In the genomic region with DNA sequence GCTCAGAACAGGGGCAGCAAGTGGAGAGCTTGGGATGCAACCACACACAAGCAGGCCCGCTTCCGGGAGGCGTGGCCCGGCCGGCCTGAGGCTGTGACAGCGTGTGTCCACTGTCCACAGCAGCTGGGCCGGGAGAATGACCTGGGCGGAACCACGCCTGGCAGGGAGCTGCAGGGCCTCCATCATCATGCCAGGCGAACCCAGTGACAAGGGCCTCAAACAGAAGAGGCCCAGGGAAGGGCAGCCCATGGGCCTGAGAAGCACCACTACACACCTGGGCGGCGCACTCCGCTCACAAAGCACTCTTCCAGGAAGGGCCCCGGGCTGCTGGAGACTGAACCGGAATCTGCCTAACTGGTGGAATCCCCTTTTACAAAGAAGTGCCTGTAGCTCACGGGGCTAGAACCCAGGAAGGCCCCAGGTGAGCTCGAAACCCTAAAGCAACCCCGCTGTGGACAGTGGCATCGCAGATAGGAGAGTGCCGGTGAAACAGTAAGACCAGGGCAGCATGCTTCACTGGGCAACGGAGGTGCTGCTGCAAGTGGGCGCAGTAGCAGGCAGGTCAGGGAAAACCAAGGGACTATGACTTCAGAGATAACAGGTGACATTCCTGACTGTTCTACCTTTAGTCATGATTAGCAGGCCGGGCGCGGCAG, we compare ENCODE assay signal across 16 cellular contexts.
DNase-seq lines count a peak whose midpoint lies in the region; ATAC-seq and FAIRE-seq lines count a peak whose summit lies in the region.
"Had no signal": no experiment of that assay in that cellular context is flagged by ENCODE, and none has a peak within 500 bp of the region (broad histone marks: within the 10 kb centered on the region; RNA-seq: fewer than 3 reads in every experiment).

No MANE protein-coding gene starts in this region.

- peaks cover 0 to 1% (median 0%) of the 10 kb centered on the region in 11 experiments; a peak in 2 of 22 replicates for H3K9me3 ChIP-seq in BLaER1 treated with 17β-estradiol and CSF1 and Interleukin-3, amounts not matched to agents 10 nM and 100 nM (replicated peaks in 1 of 11)
- H3K9me3 ChIP-seq: stomach had no signal

- peak overlapping the region in 2 of 11 experiments; percentile 33 to 41; a peak in 4 of 22 replicates for H3K9ac ChIP-seq in BLaER1 treated with 17β-estradiol and CSF1 and Interleukin-3, amounts not matched to agents 10 nM and 100 nM

- H4K20me1 ChIP-seq in BLaER1 treated with 17β-estradiol and CSF1 and Interleukin-3, amounts not matched to agents 10 nM and 100 nM = peaks cover 0 to 74% (median 46%) of the 10 kb centered on the region in 11 experiments; a peak in 16 of 22 replicates

- DNase-seq in amygdala (lab: John Stamatoyannopoulos, UW) (peak in 38 of 56 donors; percentile 24 to 80 (median 52)), iPS-NIHi11 (ENCODE audit: low spot score) (peak; percentile 11), posterior cingulate gyrus (peak in 9 of 10 donors; percentile 48 to 97 (median 66)), RCC 7860 (ENCODE audit: low spot score) (no peak), left lobe of liver (ENCODE audit: low spot score) (no peak)
- DNase-seq: activated naive CD4-positive, alpha-beta T cell treated with anti-CD3 and anti-CD28 coated beads, Interleukin-2, amount 10 ng/mL, durations not matched to agents 7 days and 5 days; central memory CD4-positive, alpha-beta T cell; NCI-H1105 treated with DMSO at 0.1 percent for 48 hours; NCI-H446; stomach; T-cell had no signal

- H3K4me1 ChIP-seq in BLaER1 treated with 17β-estradiol and CSF1 and Interleukin-3, amounts not matched to agents 10 nM and 100 nM = peaks cover 43 to 94% (median 87%) of the 10 kb centered on the region in 10 experiments

- intact Hi-C loops in posterior cingulate gyrus (cut with DNase I) = no loop called here

- peak overlapping the region in 4 of 11 experiments; percentile 12 to 39 (median 22); a peak in 5 of 22 replicates for H3K27ac ChIP-seq in BLaER1 treated with 17β-estradiol and CSF1 and Interleukin-3, amounts not matched to agents 10 nM and 100 nM
- H3K27ac ChIP-seq: stomach had no signal

- H3K4me3 ChIP-seq in BLaER1 treated with 17β-estradiol and CSF1 and Interleukin-3, amounts not matched to agents 10 nM and 100 nM = no peak overlapping the region
- H3K4me3 ChIP-seq: smooth muscle cell, stomach had no signal

- H3K36me3 ChIP-seq in BLaER1 treated with 17β-estradiol and CSF1 and Interleukin-3, amounts not matched to agents 10 nM and 100 nM = peaks cover 0 to 23% (median 11%) of the 10 kb centered on the region in 11 experiments; a peak in 12 of 22 replicates

- no peak for FAIRE-seq in RCC 7860 (lab: Jason Lieb, UNC)

- 0 out of 22 replicates have a peak, but pooled peaks cover 0 to 4% (median 0%) of the 10 kb centered on the region in 11 experiments for H3K27me3 ChIP-seq in BLaER1 treated with 17β-estradiol and CSF1 and Interleukin-3, amounts not matched to agents 10 nM and 100 nM
- H3K27me3 ChIP-seq: stomach had no signal

- H3K4me2 ChIP-seq in BLaER1 treated with 17β-estradiol and CSF1 and Interleukin-3, amounts not matched to agents 10 nM and 100 nM = peak overlapping the region; percentile 24 to 89 (median 75); a peak in 20 of 22 replicates
- H3K4me2 ChIP-seq: smooth muscle cell had no signal

- ATAC-seq in HG02870 (IDR thresholded peaks at IDR 0.05; ENCODE audit: unreplicated experiment) (no peak), left lobe of liver (no peak), GM18502 (IDR thresholded peaks at IDR 0.05; ENCODE audit: poor library complexity, unreplicated experiment) (no peak)
- ATAC-seq: activated CD4-positive, CD25-positive, alpha-beta regulatory T cell treated with anti-CD3 and anti-CD28 coated beads, Interleukin-2, amount 50 U/mL, for 24 hours; T-cell had no signal

Comparison
In these comparisons a context has a peak if more than half of its experiments do, and no peak if none do; other contexts are left out.
1. DNase-seq: peak in amygdala (38 of 56), iPS-NIHi11 (single experiment) and posterior cingulate gyrus (9 of 10); none in RCC 7860 (single experiment) and left lobe of liver (single experiment).